In the genomic region with DNA sequence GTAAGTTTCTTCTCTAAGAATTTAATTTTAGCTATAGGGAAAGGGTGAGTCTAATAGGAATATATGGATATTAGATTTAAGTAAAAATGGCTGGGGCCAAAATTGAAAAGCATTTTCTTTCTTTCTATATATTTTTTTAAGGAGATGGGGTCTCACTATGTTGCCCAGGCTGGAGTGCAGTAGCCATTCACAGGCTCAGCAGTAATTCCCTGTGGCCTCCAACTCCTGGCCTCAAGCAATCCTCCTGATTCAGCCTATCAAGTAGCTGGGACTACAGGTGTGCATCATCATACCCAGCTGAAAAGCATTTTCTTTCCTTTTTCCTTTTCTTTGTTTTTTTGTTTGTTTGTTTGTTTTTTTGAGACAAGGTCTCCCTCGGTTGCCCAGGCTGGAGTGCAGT, we compare ENCODE assay signal across 22 cellular contexts. TPM values are rescaled to one million over a fixed set of nuclear protein-coding genes. Genes with fewer than 3 reads are reported as not detected.
DNase-seq lines count a peak whose midpoint lies in the region; ATAC-seq and TF ChIP-seq lines count a peak whose summit lies in the region.
"Had no signal": no experiment of that assay in that cellular context is flagged by ENCODE, and none has a peak within 500 bp of the region (broad histone marks: within the 10 kb centered on the region; RNA-seq: fewer than 3 reads in every experiment).

No MANE protein-coding gene starts in this region.

- no peak for ATAC-seq in activated CD8-positive, alpha-beta T cell treated with anti-CD3 and anti-CD28 coated beads for 36 hours
- ATAC-seq in activated CD8-positive, alpha-beta T cell treated with anti-CD3 and anti-CD28 coated beads, Interleukin-2, amount 10 ng/mL, durations not matched to agents 7 days and 5 days, result no peak
- no peak for ATAC-seq in CD4-positive, CD25-positive, alpha-beta regulatory T cell (ENCODE audit: low read depth in 2 of 2)
- ATAC-seq in WTC11 (no peak), HG03108 (IDR thresholded peaks at IDR 0.05; ENCODE audit: unreplicated experiment) (no peak), GM21515 (IDR thresholded peaks at IDR 0.05; ENCODE audit: unreplicated experiment) (no peak), esophagus mucosa (no peak)

- no peaks in the 10 kb centered on the region for H3K27me3 Mint-ChIP-seq in activated CD8-positive, alpha-beta T cell treated with anti-CD3 and anti-CD28 coated beads for 36 hours
- no peaks in the 10 kb centered on the region for H3K27me3 Mint-ChIP-seq in activated CD8-positive, alpha-beta T cell treated with anti-CD3 and anti-CD28 coated beads, Interleukin-2, amount 10 ng/mL, durations not matched to agents 7 days and 5 days (ENCODE audit: low read depth)
- H3K27me3 Mint-ChIP-seq in CD4-positive, CD25-positive, alpha-beta regulatory T cell, result no peaks in the 10 kb centered on the region
- H3K27me3 Mint-ChIP-seq in WTC11 (ENCODE audit: low read depth) (no peaks in the 10 kb centered on the region), osteocyte (ENCODE audit: unreplicated experiment) (no peaks in the 10 kb centered on the region)

- H3K27ac Mint-ChIP-seq in activated CD8-positive, alpha-beta T cell treated with anti-CD3 and anti-CD28 coated beads for 36 hours, result peak overlapping the region; percentile 52
- H3K27ac Mint-ChIP-seq in activated CD8-positive, alpha-beta T cell treated with anti-CD3 and anti-CD28 coated beads, Interleukin-2, amount 10 ng/mL, durations not matched to agents 7 days and 5 days, result no peak overlapping the region
- peak overlapping the region in 2 of 3 donors; percentile 15 to 20 for H3K27ac Mint-ChIP-seq in CD4-positive, CD25-positive, alpha-beta regulatory T cell
- H3K27ac Mint-ChIP-seq in WTC11, result no peak overlapping the region; the same call in 1 of the 2 replicates
- peak overlapping the region; percentile 42 for H3K27ac Mint-ChIP-seq in osteocyte (ENCODE audit: unreplicated experiment)

- no peak overlapping the region for H3K4me3 ChIP-seq in CD4-positive, CD25-positive, alpha-beta regulatory T cell (ENCODE audit: low read depth, low read length)

- CTCF ChIA-PET in activated CD8-positive, alpha-beta T cell treated with anti-CD3 and anti-CD28 coated beads for 36 hours (lab: Charles Lee), result interaction anchor here (1.3 to 1.5 kb wide), 3 partner anchors 13 to 185 kb away, joined by 3 read pairs; no protein-coding TSS in a partner anchor
- CTCF ChIA-PET in activated CD8-positive, alpha-beta T cell treated with anti-CD3 and anti-CD28 coated beads, Interleukin-2, amount 10 ng/mL, durations not matched to agents 7 days and 5 days (lab: Charles Lee), result interaction anchor here (1.3 kb wide), 1 partner anchor 15 kb away, joined by 3 read pairs; no protein-coding TSS in a partner anchor
- CTCF ChIA-PET in WTC11 (lab: Charles Lee), result no interaction called here

- H3K4me1 ChIP-seq in CD4-positive, CD25-positive, alpha-beta regulatory T cell (ENCODE audit: control insufficient read depth, insufficient read depth, low read length, poor library complexity, severe bottlenecking), result no peaks in the 10 kb centered on the region

- peaks cover 80% of the 10 kb centered on the region for H3K36me3 ChIP-seq in CD4-positive, CD25-positive, alpha-beta regulatory T cell (ENCODE audit: control insufficient read depth, insufficient read depth, low read length)

- H3K9me3 ChIP-seq in CD4-positive, CD25-positive, alpha-beta regulatory T cell (ENCODE audit: control insufficient read depth in 2 of 2, low read length in 2 of 2), result no peaks in the 10 kb centered on the region

- intact Hi-C loops in activated CD8-positive, alpha-beta T cell treated with anti-CD3 and anti-CD28 coated beads for 36 hours (cut with micrococcal nuclease), result no loop called here

- no peak overlapping the region for H3K4me3 Mint-ChIP-seq in activated CD8-positive, alpha-beta T cell treated with anti-CD3 and anti-CD28 coated beads for 36 hours
- H3K4me3 Mint-ChIP-seq in activated CD8-positive, alpha-beta T cell treated with anti-CD3 and anti-CD28 coated beads, Interleukin-2, amount 10 ng/mL, durations not matched to agents 7 days and 5 days, result no peak overlapping the region
- H3K4me3 Mint-ChIP-seq in CD4-positive, CD25-positive, alpha-beta regulatory T cell, result no peak overlapping the region
- no peak overlapping the region for H3K4me3 Mint-ChIP-seq in WTC11
- no peak overlapping the region for H3K4me3 Mint-ChIP-seq in osteocyte (ENCODE audit: unreplicated experiment)

- TF ChIP-seq CTCF in activated CD8-positive, alpha-beta T cell treated with anti-CD3 and anti-CD28 coated beads for 36 hours (IDR thresholded peaks at IDR 0.05), result no peak
- TF ChIP-seq CTCF in WTC11 (IDR thresholded peaks at IDR 0.05) (no peak), osteocyte (IDR thresholded peaks at IDR 0.05) (no peak)

- no peaks in the 10 kb centered on the region for H3K27me3 ChIP-seq in CD4-positive, CD25-positive, alpha-beta regulatory T cell (ENCODE audit: control insufficient read depth, insufficient read depth, low read length)

- no peak overlapping the region for H3K27ac ChIP-seq in CD4-positive, CD25-positive, alpha-beta regulatory T cell (ENCODE audit: insufficient read depth, low read length, poor library complexity, severe bottlenecking)

- H3K36me3 Mint-ChIP-seq in activated CD8-positive, alpha-beta T cell treated with anti-CD3 and anti-CD28 coated beads for 36 hours (ENCODE audit: low read depth), result peaks cover 32% of the 10 kb centered on the region
- peaks cover 37% of the 10 kb centered on the region for H3K36me3 Mint-ChIP-seq in activated CD8-positive, alpha-beta T cell treated with anti-CD3 and anti-CD28 coated beads, Interleukin-2, amount 10 ng/mL, durations not matched to agents 7 days and 5 days (ENCODE audit: low read depth)
- H3K36me3 Mint-ChIP-seq in CD4-positive, CD25-positive, alpha-beta regulatory T cell, result peaks cover 29% of the 10 kb centered on the region
- peaks cover 66% of the 10 kb centered on the region for H3K36me3 Mint-ChIP-seq in WTC11
- H3K36me3 Mint-ChIP-seq in osteocyte (ENCODE audit: unreplicated experiment), result peaks cover 47% of the 10 kb centered on the region

- POLR2A ChIA-PET in activated CD8-positive, alpha-beta T cell treated with anti-CD3 and anti-CD28 coated beads for 36 hours (lab: Charles Lee), result interaction anchor here (1.3 kb wide), 1 partner anchor 12 kb away, joined by 6 read pairs; no protein-coding TSS in a partner anchor
- POLR2A ChIA-PET in activated CD8-positive, alpha-beta T cell treated with anti-CD3 and anti-CD28 coated beads, Interleukin-2, amount 10 ng/mL, durations not matched to agents 7 days and 5 days (lab: Charles Lee), result no interaction called here
- POLR2A ChIA-PET in WTC11 (lab: Charles Lee), result interaction anchor here (0.9 kb wide), 1 partner anchor 108 kb away, joined by 3 read pairs; no protein-coding TSS in a partner anchor

- H3K9me3 Mint-ChIP-seq in activated CD8-positive, alpha-beta T cell treated with anti-CD3 and anti-CD28 coated beads for 36 hours, result no peaks in the 10 kb centered on the region
- no peaks in the 10 kb centered on the region for H3K9me3 Mint-ChIP-seq in activated CD8-positive, alpha-beta T cell treated with anti-CD3 and anti-CD28 coated beads, Interleukin-2, amount 10 ng/mL, durations not matched to agents 7 days and 5 days (ENCODE audit: insufficient read depth)
- no peaks in the 10 kb centered on the region for H3K9me3 Mint-ChIP-seq in CD4-positive, CD25-positive, alpha-beta regulatory T cell
- no peaks in the 10 kb centered on the region for H3K9me3 Mint-ChIP-seq in WTC11
- no peaks in the 10 kb centered on the region for H3K9me3 Mint-ChIP-seq in osteocyte (ENCODE audit: unreplicated experiment)

- H3K4me1 Mint-ChIP-seq in activated CD8-positive, alpha-beta T cell treated with anti-CD3 and anti-CD28 coated beads for 36 hours (ENCODE audit: low read depth), result peaks cover 5% of the 10 kb centered on the region
- H3K4me1 Mint-ChIP-seq in activated CD8-positive, alpha-beta T cell treated with anti-CD3 and anti-CD28 coated beads, Interleukin-2, amount 10 ng/mL, durations not matched to agents 7 days and 5 days (ENCODE audit: low read depth), result peaks cover 2% of the 10 kb centered on the region
- H3K4me1 Mint-ChIP-seq in CD4-positive, CD25-positive, alpha-beta regulatory T cell, result peaks cover 7 to 28% (median 10%) of the 10 kb centered on the region in 4 donors
- H3K4me1 Mint-ChIP-seq in WTC11, result peaks cover 2% of the 10 kb centered on the region; the same call in 1 of the 2 replicates
- H3K4me1 Mint-ChIP-seq in osteocyte (ENCODE audit: unreplicated experiment), result peaks cover 11% of the 10 kb centered on the region

- DNase-seq in activated CD8-positive, alpha-beta T cell treated with anti-CD3 and anti-CD28 coated beads for 36 hours, result no peak
- no peak for DNase-seq in activated CD8-positive, alpha-beta T cell treated with anti-CD3 and anti-CD28 coated beads, Interleukin-2, amount 10 ng/mL, durations not matched to agents 7 days and 5 days
- no peak for DNase-seq in CD4-positive, CD25-positive, alpha-beta regulatory T cell
- DNase-seq in WTC11 (ENCODE audit: low spot score), result no peak
- no peak for DNase-seq in osteocyte (ENCODE audit: extremely low spot score, unreplicated experiment)
- DNase-seq: AML-193, C1 segment of cervical spinal cord, DMS53, GDM1, KBM-7, MM.1S, NCI-H1048, NCI-H1417 treated with DMSO at 0.1 percent for 48 hours, NCI-H187 treated with DMSO at 0.1 percent for 48 hours, NCI-H2107, NCI-H446 treated with DMSO at 0.1 percent for 48 hours, NCI-H526 treated with DMSO at 0.1 percent for 48 hours, OCI-M1, Right ventricle myocardium superior had no signal

TF ChIP-seq in WTC11, 78 proteins besides CTCF, POLR2A, EP300 and RAD21:
- TF ChIP-seq ZNF121 (CRISPR knock-in tag; IDR thresholded peaks at IDR 0.05) (0 out of 2 replicates have a peak, but pooled peaks have one; percentile 57), ESRRA (CRISPR knock-in tag; IDR thresholded peaks at IDR 0.05; ENCODE audit: borderline replicate concordance) (no peak)
TF ChIP-seq in WTC11: peak in this region for 1.

RNA-seq across cellular contexts. Expression of a gene that starts 41.1 kb away (rescaled TPM):
- total RNA-seq in activated CD8-positive, alpha-beta T cell treated with anti-CD3 and anti-CD28 coated beads for 36 hours, result 100 to 1,000 TPM; 154 to 168 TPM
- total RNA-seq in activated CD8-positive, alpha-beta T cell treated with anti-CD3 and anti-CD28 coated beads, Interleukin-2, amount 10 ng/mL, durations not matched to agents 7 days and 5 days, result 100 to 1,000 TPM; 163 to 177 TPM
- total RNA-seq in CD4-positive, CD25-positive, alpha-beta regulatory T cell, result 234 TPM
- 100 to 1,000 TPM; 134 to 152 (median 147) TPM for polyA plus RNA-seq in CD4-positive, CD25-positive, alpha-beta regulatory T cell
- total RNA-seq in WTC11 (2021) (265 to 276 TPM (median 269 TPM) in 3 replicates), osteocyte (278 and 282 TPM in 2 replicates), esophagus mucosa (404 TPM)

Comparison
In these comparisons a context has a peak if more than half of its experiments do, and no peak if none do; other contexts are left out.
1. H3K27ac Mint-ChIP-seq: peak in activated CD8-positive, alpha-beta T cell treated with anti-CD3 and anti-CD28 coated beads for 36 hours (single experiment), CD4-positive, CD25-positive, alpha-beta regulatory T cell (2 of 3) and osteocyte (single experiment); none in activated CD8-positive, alpha-beta T cell treated with anti-CD3 and anti-CD28 coated beads, Interleukin-2, amount 10 ng/mL, durations not matched to agents 7 days and 5 days (single experiment) and WTC11 (single experiment).